In the genomic region with DNA sequence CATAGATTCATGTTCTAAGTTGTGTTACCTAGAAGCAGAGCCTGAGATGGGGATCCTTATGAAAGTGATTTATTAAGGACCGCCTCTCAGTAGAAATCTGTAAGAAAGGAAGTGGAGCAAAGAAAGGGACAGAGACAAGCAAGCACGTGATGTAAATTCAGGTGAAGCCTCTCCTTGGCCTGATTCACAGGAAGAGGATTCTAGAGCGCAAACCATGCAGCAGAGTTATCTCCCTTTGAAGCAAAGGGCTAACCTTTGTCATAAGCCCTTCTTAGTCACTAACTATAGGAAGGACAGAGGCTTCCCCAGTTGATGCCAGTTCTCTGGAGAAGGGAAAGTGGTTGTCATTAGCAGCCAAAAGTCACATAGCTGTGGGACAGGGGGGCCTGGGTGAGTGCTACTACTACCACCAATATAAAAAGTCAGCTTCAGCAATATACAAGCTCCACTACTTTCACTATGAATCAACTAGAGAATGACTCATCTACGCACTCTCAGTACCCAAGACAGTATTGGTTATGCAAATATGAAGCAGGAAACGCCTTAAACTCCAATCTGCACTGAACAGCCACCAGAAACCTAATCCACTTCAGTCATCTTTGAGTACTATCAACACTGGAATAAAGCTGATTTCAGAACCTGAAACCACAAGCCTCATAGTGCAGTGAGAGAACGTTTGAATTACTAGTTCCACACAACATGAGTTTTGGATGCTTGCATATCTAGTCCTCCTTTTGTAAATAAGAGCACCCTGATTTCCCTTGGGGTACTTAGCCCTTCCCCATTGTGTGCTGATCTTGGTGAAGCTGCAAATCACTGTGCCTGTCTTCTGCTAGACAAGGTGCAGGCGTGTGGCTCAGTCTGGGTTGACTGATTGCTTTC, we compare ENCODE assay signal across 8 cellular contexts.
A peak's percentile ranks its signal among the peaks of the same experiment; 100 is the strongest.
DNase-seq lines count a peak whose midpoint lies in the region; ATAC-seq and TF ChIP-seq lines count a peak whose summit lies in the region.

No MANE protein-coding gene starts in this region.

- no peaks in the 10 kb centered on the region for H3K27me3 ChIP-seq in MG63

- H3K9me3 ChIP-seq in HEK293 (ENCODE audit: control insufficient read depth, insufficient read depth, low read depth, low read length), result no peaks in the 10 kb centered on the region
- H3K9me3 ChIP-seq in MG63, result no peaks in the 10 kb centered on the region

- no peak overlapping the region for H3K4me3 ChIP-seq in HEK293 (ENCODE audit: low read depth, low read length)
- no peak overlapping the region for H3K4me3 ChIP-seq in MG63

- H3K9me3 Mint-ChIP-seq in activated T-cell treated with anti-CD3 and anti-CD28 coated beads, Interleukin-2, amount 50 U/mL, for 4 hours, result no peaks in the 10 kb centered on the region
- H3K9me3 Mint-ChIP-seq in memory B cell, result no peaks in the 10 kb centered on the region

- DNase-seq in activated effector memory CD4-positive, alpha-beta T cell treated with anti-CD3 and anti-CD28 coated beads, Interleukin-2, amount 50 U/mL, for 16 hours, result peak; percentile 65
- no peak for DNase-seq in activated effector memory CD4-positive, alpha-beta T cell treated with Interleukin-2 at 50 U/mL for 16 hours
- DNase-seq in MG63, result peak; percentile 20
- no peak for DNase-seq in activated T-cell treated with anti-CD3 and anti-CD28 coated beads, Interleukin-2, amount 50 U/mL, for 4 hours
- peak; percentile 39 to 55 for DNase-seq in memory B cell (ENCODE audit: low spot score in 2 of 2)
- no peak for DNase-seq in posterior cingulate gyrus
- DNase-seq in UCSD-AML1 (lab: John Stamatoyannopoulos, UW; ENCODE audit: unreplicated experiment), result no peak

- H3K27me3 Mint-ChIP-seq in activated T-cell treated with anti-CD3 and anti-CD28 coated beads, Interleukin-2, amount 50 U/mL, for 4 hours (ENCODE audit: low read depth), result no peaks in the 10 kb centered on the region
- no peaks in the 10 kb centered on the region for H3K27me3 Mint-ChIP-seq in memory B cell

- CTCF ChIA-PET in HEK293 (lab: Yijun Ruan, JAX), result interaction anchor here (1.4 kb wide), 1 partner anchor 80 kb away, joined by 3 read pairs; no protein-coding TSS in a partner anchor

- POLR2A ChIA-PET in HEK293 (lab: Yijun Ruan, JAX), result interaction anchor here (0.6 kb wide), 1 partner anchor 341 kb away, joined by 3 read pairs; no protein-coding TSS in a partner anchor

- H3K27ac ChIP-seq in HEK293 (ENCODE audit: extremely low read depth, low read depth, low read length), result peak overlapping the region; percentile 4

- H3K36me3 ChIP-seq in HEK293 (ENCODE audit: control insufficient read depth in 2 of 2, insufficient read depth in 1 of 2, low read length in 2 of 2) (no peaks in the 10 kb centered on the region), MG63 (no peaks in the 10 kb centered on the region)

- ATAC-seq in activated T-cell treated with anti-CD3 and anti-CD28 coated beads, Interleukin-2, amount 50 U/mL, for 4 hours, result peak; percentile 96
- ATAC-seq in memory B cell (ENCODE audit: low read depth), result peak; percentile 96

- no peak overlapping the region for H3K4me3 Mint-ChIP-seq in activated T-cell treated with anti-CD3 and anti-CD28 coated beads, Interleukin-2, amount 50 U/mL, for 4 hours
- H3K4me3 Mint-ChIP-seq in memory B cell, result peak overlapping the region; percentile 70

- H3K27ac Mint-ChIP-seq in memory B cell, result peak overlapping the region; percentile 90

- peaks cover 12% of the 10 kb centered on the region for H3K4me1 Mint-ChIP-seq in activated T-cell treated with anti-CD3 and anti-CD28 coated beads, Interleukin-2, amount 50 U/mL, for 4 hours (ENCODE audit: low read depth)
- H3K4me1 Mint-ChIP-seq in memory B cell, result peaks cover 20% of the 10 kb centered on the region

- H3K36me3 Mint-ChIP-seq in activated T-cell treated with anti-CD3 and anti-CD28 coated beads, Interleukin-2, amount 50 U/mL, for 4 hours (ENCODE audit: insufficient read depth), result no peaks in the 10 kb centered on the region
- H3K36me3 Mint-ChIP-seq in memory B cell, result no peaks in the 10 kb centered on the region

- peaks cover 9% of the 10 kb centered on the region for H3K4me1 ChIP-seq in HEK293 (ENCODE audit: control insufficient read depth, insufficient read depth, low read length)

- intact Hi-C loops in posterior cingulate gyrus (cut with DNase I), result no loop called here

- no peak for TF ChIP-seq CTCF in HEK293 (tag by site-specific recombination; IDR thresholded peaks at IDR 0.05)

TF ChIP-seq in HEK293, 187 proteins besides CTCF, POLR2A, EP300 and RAD21 (continues in another document):
- TF ChIP-seq SP7 (tag by site-specific recombination; IDR thresholded peaks at IDR 0.05) (peak; percentile 80), ZNF830 (tag by site-specific recombination; IDR thresholded peaks at IDR 0.05; ENCODE audit: low read depth) (no peak), REPIN1 (tag by site-specific recombination; IDR thresholded peaks at IDR 0.05; ENCODE audit: low read depth) (no peak), ZNF843 (tag by site-specific recombination; IDR thresholded peaks at IDR 0.05) (no peak), ZNF350 (tag by site-specific recombination; IDR thresholded peaks at IDR 0.05) (no peak), ZBTB7A (tag by site-specific recombination; IDR thresholded peaks at IDR 0.05; ENCODE audit: low read depth) (no peak), ZNF140 (tag by site-specific recombination; IDR thresholded peaks at IDR 0.05) (no peak), ZNF571 (tag by site-specific recombination; IDR thresholded peaks at IDR 0.05) (no peak)
- TF ChIP-seq, protein P1, sequence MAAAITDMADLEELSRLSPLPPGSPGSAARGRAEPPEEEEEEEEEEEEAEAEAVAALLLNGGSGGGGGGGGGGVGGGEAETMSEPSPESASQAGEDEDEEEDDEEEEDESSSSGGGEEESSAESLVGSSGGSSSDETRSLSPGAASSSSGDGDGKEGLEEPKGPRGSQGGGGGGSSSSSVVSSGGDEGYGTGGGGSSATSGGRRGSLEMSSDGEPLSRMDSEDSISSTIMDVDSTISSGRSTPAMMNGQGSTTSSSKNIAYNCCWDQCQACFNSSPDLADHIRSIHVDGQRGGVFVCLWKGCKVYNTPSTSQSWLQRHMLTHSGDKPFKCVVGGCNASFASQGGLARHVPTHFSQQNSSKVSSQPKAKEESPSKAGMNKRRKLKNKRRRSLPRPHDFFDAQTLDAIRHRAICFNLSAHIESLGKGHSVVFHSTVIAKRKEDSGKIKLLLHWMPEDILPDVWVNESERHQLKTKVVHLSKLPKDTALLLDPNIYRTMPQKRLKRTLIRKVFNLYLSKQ (tag by site-specific recombination; IDR thresholded peaks at IDR 0.05; ENCODE audit: borderline replicate concordance), result no peak
- TF ChIP-seq, protein P2, sequence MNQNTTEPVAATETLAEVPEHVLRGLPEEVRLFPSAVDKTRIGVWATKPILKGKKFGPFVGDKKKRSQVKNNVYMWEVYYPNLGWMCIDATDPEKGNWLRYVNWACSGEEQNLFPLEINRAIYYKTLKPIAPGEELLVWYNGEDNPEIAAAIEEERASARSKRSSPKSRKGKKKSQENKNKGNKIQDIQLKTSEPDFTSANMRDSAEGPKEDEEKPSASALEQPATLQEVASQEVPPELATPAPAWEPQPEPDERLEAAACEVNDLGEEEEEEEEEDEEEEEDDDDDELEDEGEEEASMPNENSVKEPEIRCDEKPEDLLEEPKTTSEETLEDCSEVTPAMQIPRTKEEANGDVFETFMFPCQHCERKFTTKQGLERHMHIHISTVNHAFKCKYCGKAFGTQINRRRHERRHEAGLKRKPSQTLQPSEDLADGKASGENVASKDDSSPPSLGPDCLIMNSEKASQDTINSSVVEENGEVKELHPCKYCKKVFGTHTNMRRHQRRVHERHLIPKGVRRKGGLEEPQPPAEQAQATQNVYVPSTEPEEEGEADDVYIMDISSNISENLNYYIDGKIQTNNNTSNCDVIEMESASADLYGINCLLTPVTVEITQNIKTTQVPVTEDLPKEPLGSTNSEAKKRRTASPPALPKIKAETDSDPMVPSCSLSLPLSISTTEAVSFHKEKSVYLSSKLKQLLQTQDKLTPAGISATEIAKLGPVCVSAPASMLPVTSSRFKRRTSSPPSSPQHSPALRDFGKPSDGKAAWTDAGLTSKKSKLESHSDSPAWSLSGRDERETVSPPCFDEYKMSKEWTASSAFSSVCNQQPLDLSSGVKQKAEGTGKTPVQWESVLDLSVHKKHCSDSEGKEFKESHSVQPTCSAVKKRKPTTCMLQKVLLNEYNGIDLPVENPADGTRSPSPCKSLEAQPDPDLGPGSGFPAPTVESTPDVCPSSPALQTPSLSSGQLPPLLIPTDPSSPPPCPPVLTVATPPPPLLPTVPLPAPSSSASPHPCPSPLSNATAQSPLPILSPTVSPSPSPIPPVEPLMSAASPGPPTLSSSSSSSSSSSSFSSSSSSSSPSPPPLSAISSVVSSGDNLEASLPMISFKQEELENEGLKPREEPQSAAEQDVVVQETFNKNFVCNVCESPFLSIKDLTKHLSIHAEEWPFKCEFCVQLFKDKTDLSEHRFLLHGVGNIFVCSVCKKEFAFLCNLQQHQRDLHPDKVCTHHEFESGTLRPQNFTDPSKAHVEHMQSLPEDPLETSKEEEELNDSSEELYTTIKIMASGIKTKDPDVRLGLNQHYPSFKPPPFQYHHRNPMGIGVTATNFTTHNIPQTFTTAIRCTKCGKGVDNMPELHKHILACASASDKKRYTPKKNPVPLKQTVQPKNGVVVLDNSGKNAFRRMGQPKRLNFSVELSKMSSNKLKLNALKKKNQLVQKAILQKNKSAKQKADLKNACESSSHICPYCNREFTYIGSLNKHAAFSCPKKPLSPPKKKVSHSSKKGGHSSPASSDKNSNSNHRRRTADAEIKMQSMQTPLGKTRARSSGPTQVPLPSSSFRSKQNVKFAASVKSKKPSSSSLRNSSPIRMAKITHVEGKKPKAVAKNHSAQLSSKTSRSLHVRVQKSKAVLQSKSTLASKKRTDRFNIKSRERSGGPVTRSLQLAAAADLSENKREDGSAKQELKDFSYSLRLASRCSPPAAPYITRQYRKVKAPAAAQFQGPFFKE (tag by site-specific recombination; IDR thresholded peaks at IDR 0.05; ENCODE audit: borderline replicate concordance), result no peak

Comparison
In these comparisons a context has a peak if more than half of its experiments do, and no peak if none do; other contexts are left out.
1. DNase-seq: peak in activated effector memory CD4-positive, alpha-beta T cell treated with anti-CD3 and anti-CD28 coated beads, Interleukin-2, amount 50 U/mL, for 16 hours (single experiment), MG63 (single experiment) and memory B cell (2 of 2); none in activated effector memory CD4-positive, alpha-beta T cell treated with Interleukin-2 at 50 U/mL for 16 hours (single experiment), activated T-cell treated with anti-CD3 and anti-CD28 coated beads, Interleukin-2, amount 50 U/mL, for 4 hours (single experiment), posterior cingulate gyrus (0 of 10) and UCSD-AML1 (single experiment).